In genomic region chr17:7483238-7484066, GRCh38 we compare ENCODE assay signal across 8 cellular contexts. TPM values are rescaled to one million over a fixed set of nuclear protein-coding genes. Genes with fewer than 3 reads are reported as not detected.
DNase-seq lines count a peak whose midpoint lies in the region; ATAC-seq and TF ChIP-seq lines count a peak whose summit lies in the region.

No MANE protein-coding gene starts in this region.

- peak; percentile 39 for ATAC-seq in HG02571 (IDR thresholded peaks at IDR 0.05; ENCODE audit: unreplicated experiment)

- peak overlapping the region; percentile 77 to 95 (median 90) for H3K9ac ChIP-seq in subcutaneous abdominal adipose tissue (ENCODE audit: low read length in 5 of 5)

- TF ChIP-seq CTCF in neutrophil (IDR thresholded peaks at IDR 0.05), result no peak

- H3K27me3 ChIP-seq in neutrophil, result no peaks in the 10 kb centered on the region
- no peaks in the 10 kb centered on the region for H3K27me3 ChIP-seq in subcutaneous abdominal adipose tissue (ENCODE audit: control insufficient read depth in 5 of 5, insufficient read depth in 4 of 5, low read length in 5 of 5)

- DNase-seq in G401 (ENCODE audit: low spot score), result peak; percentile 97
- DNase-seq in NCI-H1048 (lab: John Stamatoyannopoulos, UW), result peak; percentile 63
- peak; percentile 96 for DNase-seq in SK-N-DZ (ENCODE audit: low spot score)
- DNase-seq in activated naive CD4-positive, alpha-beta T cell treated with anti-CD3 and anti-CD28 coated beads, Interleukin-2, amount 50 U/mL, for 16 hours, result peak; percentile 96
- DNase-seq in germinal center (ENCODE audit: low spot score), result peak; percentile 91

- in situ Hi-C loops in G401 (cut with HindIII; ENCODE audit: low sequenced_read_pairs), result loop anchor here (25.0 kb wide), 1 partner anchor 96 kb away; the partner anchor contains the start of genes PLSCR3 and TNK1

- H3K9me3 ChIP-seq in neutrophil (no peaks in the 10 kb centered on the region), subcutaneous abdominal adipose tissue (ENCODE audit: control insufficient read depth in 5 of 5, low read length in 5 of 5) (no peaks in the 10 kb centered on the region)

- H3K4me1 ChIP-seq in neutrophil (ENCODE audit: control insufficient read depth in 1 of 2, insufficient read depth in 1 of 2, low read depth in 1 of 2, low read length in 1 of 2), result peaks cover 37 to 38% of the 10 kb centered on the region in 2 experiments
- peaks cover 14 to 61% (median 57%) of the 10 kb centered on the region in 5 donors for H3K4me1 ChIP-seq in subcutaneous abdominal adipose tissue (ENCODE audit: control insufficient read depth in 5 of 5, insufficient read depth in 5 of 5, low read length in 5 of 5)

- no peaks in the 10 kb centered on the region for H3K36me3 ChIP-seq in neutrophil
- no peaks in the 10 kb centered on the region for H3K36me3 ChIP-seq in subcutaneous abdominal adipose tissue (ENCODE audit: control insufficient read depth in 5 of 5, insufficient read depth in 5 of 5, low read length in 5 of 5)

- H3K27ac ChIP-seq in neutrophil (peak overlapping the region; percentile 99), subcutaneous abdominal adipose tissue (ENCODE audit: low read depth, low read length) (peak overlapping the region; percentile 99)

- H3K4me3 ChIP-seq in neutrophil (ENCODE audit: low read depth in 1 of 2, low read length in 1 of 2) (peak overlapping the region; percentile 70 to 89), subcutaneous abdominal adipose tissue (ENCODE audit: low read depth in 1 of 5, low read length in 5 of 5) (peak overlapping the region; percentile 70 to 88 (median 82))

RNA-seq across cellular contexts. Expression of gene POLR2A, which starts 0.7 kb away (rescaled TPM):
- 52.7 and 52.8 TPM in 2 replicates for total RNA-seq in G401 (2014; rRNA removed; shearing (Covaris generic))
- 14.2 and 25.5 TPM in 2 replicates for polyA plus RNA-seq in SK-N-DZ (2014; cell fraction: cytosol; rRNA removed)
- 10.4 and 55.0 TPM in 2 replicates for polyA plus RNA-seq in SK-N-DZ (2014; cell fraction: nucleus; rRNA removed)

RNA-seq across cellular contexts. Expression of gene SLC35G6, which starts 2.2 kb away (rescaled TPM):
- not detected in 2 replicates for total RNA-seq in G401 (2014; rRNA removed; shearing (Covaris generic))
- not detected in 2 replicates for polyA plus RNA-seq in SK-N-DZ (2014; cell fraction: cytosol; rRNA removed)
- not detected in 2 replicates for polyA plus RNA-seq in SK-N-DZ (2014; cell fraction: nucleus; rRNA removed)

RNA-seq across cellular contexts. Expression of gene ZBTB4, which starts 4.0 kb away (rescaled TPM):
- total RNA-seq in G401 (2014; rRNA removed; shearing (Covaris generic)), result 4.1 and 4.4 TPM in 2 replicates
- 3.5 and 4.8 TPM in 2 replicates for polyA plus RNA-seq in SK-N-DZ (2014; cell fraction: cytosol; rRNA removed)
- polyA plus RNA-seq in SK-N-DZ (2014; cell fraction: nucleus; rRNA removed), result 6.6 and 11.6 TPM in 2 replicates

RNA-seq across cellular contexts. Expression of gene CHRNB1, which starts 38.6 kb away (rescaled TPM):
- 7.6 and 24.0 TPM in 2 replicates for total RNA-seq in G401 (2014; rRNA removed; shearing (Covaris generic))
- 11.4 and 13.7 TPM in 2 replicates for polyA plus RNA-seq in SK-N-DZ (2014; cell fraction: cytosol; rRNA removed)
- 1.5 and 3.1 TPM in 2 replicates for polyA plus RNA-seq in SK-N-DZ (2014; cell fraction: nucleus; rRNA removed)

RNA-seq across cellular contexts. Expression of gene FGF11, which starts 44.1 kb away (rescaled TPM):
- 20.4 and 24.2 TPM in 2 replicates for total RNA-seq in G401 (2014; rRNA removed; shearing (Covaris generic))
- polyA plus RNA-seq in SK-N-DZ (2014; cell fraction: cytosol; rRNA removed), result 9.2 and 10.7 TPM in 2 replicates
- 5.3 and 9.8 TPM in 2 replicates for polyA plus RNA-seq in SK-N-DZ (2014; cell fraction: nucleus; rRNA removed)

Comparison
In these comparisons a context has a peak if more than half of its experiments do, and no peak if none do; other contexts are left out.
1. Peak in every context shown above with its lines: DNase-seq, ATAC-seq, H3K4me3 ChIP-seq and H3K27ac ChIP-seq.